Comparison of ENCODE assay signal across 17 cellular contexts in the genomic region with DNA sequence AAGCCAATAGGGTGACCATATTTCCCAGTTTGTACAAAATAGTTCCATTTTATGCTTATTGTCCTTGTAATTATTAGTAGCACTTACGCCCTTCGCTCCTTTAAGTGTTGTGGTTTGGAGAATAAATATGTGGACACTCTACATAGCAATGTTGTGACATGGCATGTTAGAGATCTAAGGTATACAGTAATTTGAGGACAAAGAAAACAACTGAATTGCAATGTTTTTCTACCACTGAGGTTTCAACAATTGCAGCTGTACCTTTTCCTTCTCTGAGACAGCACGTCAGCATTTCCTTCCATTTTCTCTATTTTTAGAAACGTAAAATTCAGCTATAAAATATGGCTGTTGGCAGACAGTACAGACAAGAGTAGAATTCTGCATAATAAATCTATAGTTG.
DNase-seq lines count a peak whose midpoint lies in the region; ATAC-seq, FAIRE-seq and TF ChIP-seq lines count a peak whose summit lies in the region.
"Had no signal": no experiment of that assay in that cellular context is flagged by ENCODE, and none has a peak within 500 bp of the region (broad histone marks: within the 10 kb centered on the region; RNA-seq: fewer than 3 reads in every experiment).

No MANE protein-coding gene starts in this region.

- H4K20me1 ChIP-seq in BLaER1 treated with 17β-estradiol and CSF1 and Interleukin-3, amounts not matched to agents 10 nM and 100 nM: no peaks in the 10 kb centered on the region
- no peaks in the 10 kb centered on the region for H4K20me1 ChIP-seq in Loucy (ENCODE audit: insufficient read depth, low read length, poor library complexity, severe bottlenecking)

- peak overlapping the region; percentile 22 to 70 (median 49); a peak in 20 of 22 replicates for H3K4me2 ChIP-seq in BLaER1 treated with 17β-estradiol and CSF1 and Interleukin-3, amounts not matched to agents 10 nM and 100 nM
- H3K4me2 ChIP-seq in Loucy (ENCODE audit: low read depth, low read length, poor library complexity, severe bottlenecking): peak overlapping the region; percentile 68

- H3K9me3 ChIP-seq in BLaER1 treated with 17β-estradiol and CSF1 and Interleukin-3, amounts not matched to agents 10 nM and 100 nM (replicated peaks in 1 of 11): peaks cover 0 to 6% (median 0%) of the 10 kb centered on the region in 11 experiments; a peak in 3 of 22 replicates
- H3K9me3 ChIP-seq in Loucy (ENCODE audit: insufficient read depth, low read depth, low read length) (no peaks in the 10 kb centered on the region), lower lobe of right lung (no peaks in the 10 kb centered on the region)

- no peak for FAIRE-seq in bronchial epithelial cell (lab: Jason Lieb, UNC)

- peaks cover 35 to 43% (median 39%) of the 10 kb centered on the region in 10 experiments for H3K4me1 ChIP-seq in BLaER1 treated with 17β-estradiol and CSF1 and Interleukin-3, amounts not matched to agents 10 nM and 100 nM
- H3K4me1 ChIP-seq in Loucy (ENCODE audit: insufficient read depth, low read length, poor library complexity, severe bottlenecking) (peaks cover 34% of the 10 kb centered on the region), lower lobe of right lung (peaks cover 18% of the 10 kb centered on the region)

- no peak for TF ChIP-seq CTCF in Loucy (conservative IDR thresholded peaks at IDR 0.05; ENCODE audit: low read length)
- TF ChIP-seq CTCF in bronchial epithelial cell (IDR thresholded peaks at IDR 0.05; ENCODE audit: insufficient read depth, low read length, severe bottlenecking): no peak
- TF ChIP-seq CTCF in lower lobe of right lung (IDR thresholded peaks at IDR 0.05): no peak

- no peak overlapping the region for H3K9ac ChIP-seq in BLaER1 treated with 17β-estradiol and CSF1 and Interleukin-3, amounts not matched to agents 10 nM and 100 nM
- H3K9ac ChIP-seq in Loucy (ENCODE audit: low read depth, low read length, poor library complexity, severe bottlenecking): peak overlapping the region; percentile 11

- no peaks in the 10 kb centered on the region for H3K9me2 ChIP-seq in Loucy (replicated peaks; ENCODE audit: low read depth, low read length)

- no peaks in the 10 kb centered on the region for H3K27me3 ChIP-seq in BLaER1 treated with 17β-estradiol and CSF1 and Interleukin-3, amounts not matched to agents 10 nM and 100 nM
- no peaks in the 10 kb centered on the region for H3K27me3 ChIP-seq in Loucy (ENCODE audit: insufficient read depth, low read length, poor library complexity, severe bottlenecking)
- H3K27me3 ChIP-seq in bronchial epithelial cell (ENCODE audit: control insufficient read depth, insufficient read depth, low read length): no peaks in the 10 kb centered on the region
- no peaks in the 10 kb centered on the region for H3K27me3 ChIP-seq in lower lobe of right lung (ENCODE audit: low read depth)

- ATAC-seq in lower lobe of right lung: peak; percentile 56 to 79
- ATAC-seq in stimulated activated naive CD8-positive, alpha-beta T cell treated with anti-CD3 and anti-CD28 coated beads, Interleukin-15, Interleukin-2, amounts not matched to agents 100 U/mL and 50 U/mL, for 24 hours: no peak
- ATAC-seq: activated naive CD8-positive, alpha-beta T cell treated with anti-CD3 and anti-CD28 coated beads, Interleukin-2, amount 50 U/mL, for 24 hours; activated T-cell treated with anti-CD3 and anti-CD28 coated beads, Interleukin-2, amount 50 U/mL, for 4 hours had no signal

- H3F3A ChIP-seq in Loucy (ENCODE audit: low read depth): no peaks in the 10 kb centered on the region

- intact Hi-C loops in lower lobe of right lung (cut with DNase I): no loop called here

- peak; percentile 90 for DNase-seq in bronchial epithelial cell (ENCODE audit: low read depth)
- no peak for DNase-seq in lower lobe of right lung
- no peak for DNase-seq in stimulated activated naive CD8-positive, alpha-beta T cell treated with anti-CD3 and anti-CD28 coated beads, Interleukin-15, Interleukin-2, amounts not matched to agents 100 U/mL and 50 U/mL, for 24 hours
- no peak for DNase-seq in SKM-1 (lab: John Stamatoyannopoulos, UW; ENCODE audit: unreplicated experiment)
- DNase-seq in inferior parietal cortex (ENCODE audit: extremely low spot score): no peak
- DNase-seq in Ammon's horn (ENCODE audit: low spot score): no peak
- DNase-seq: activated naive CD8-positive, alpha-beta T cell treated with anti-CD3 and anti-CD28 coated beads, Interleukin-2, amount 50 U/mL, for 24 hours; activated T-cell treated with anti-CD3 and anti-CD28 coated beads, Interleukin-2, amount 50 U/mL, for 4 hours; cortex of kidney; DMS 273 treated with DMSO at 0.1 percent for 48 hours; mesendoderm; NCI-H2107; SHP77 treated with DMSO at 0.1 percent for 48 hours had no signal

- H3K27ac ChIP-seq in BLaER1 treated with 17β-estradiol and CSF1 and Interleukin-3, amounts not matched to agents 10 nM and 100 nM: peak overlapping the region in 3 of 11 experiments; percentile 15 to 64 (median 30); a peak in 1 of 22 replicates
- no peak overlapping the region for H3K27ac ChIP-seq in lower lobe of right lung
- H3K27ac ChIP-seq: HL-60, skin epidermis had no signal

- peak overlapping the region; percentile 82 for H2AFZ ChIP-seq in Loucy (ENCODE audit: low read length)

- H3K4me3 ChIP-seq in BLaER1 treated with 17β-estradiol and CSF1 and Interleukin-3, amounts not matched to agents 10 nM and 100 nM: no peak overlapping the region; a peak in 1 of 20 replicates
- peak overlapping the region; percentile 50 for H3K4me3 ChIP-seq in Loucy (ENCODE audit: low read length, poor library complexity, severe bottlenecking)
- no peak overlapping the region for H3K4me3 ChIP-seq in bronchial epithelial cell (ENCODE audit: low read depth, low read length)
- no peak overlapping the region for H3K4me3 ChIP-seq in lower lobe of right lung
- H3K4me3 ChIP-seq: skin epidermis had no signal

- no peaks in the 10 kb centered on the region for H3K79me2 ChIP-seq in Loucy (ENCODE audit: insufficient read depth, low read length)

- H3K36me3 ChIP-seq in BLaER1 treated with 17β-estradiol and CSF1 and Interleukin-3, amounts not matched to agents 10 nM and 100 nM: no peaks in the 10 kb centered on the region
- H3K36me3 ChIP-seq in Loucy (ENCODE audit: insufficient read depth, low read length): no peaks in the 10 kb centered on the region
- H3K36me3 ChIP-seq in bronchial epithelial cell (ENCODE audit: control insufficient read depth, insufficient read depth, low read length): no peaks in the 10 kb centered on the region
- H3K36me3 ChIP-seq in lower lobe of right lung: no peaks in the 10 kb centered on the region
